17 cellular contexts compared by ENCODE assay signal in genomic region chr14:104974665-104975390, GRCh38. TPM values are rescaled to one million over a fixed set of nuclear protein-coding genes. Genes with fewer than 3 reads are reported as not detected.
A peak's percentile ranks its signal among the peaks of the same experiment; 100 is the strongest.
DNase-seq lines count a peak whose midpoint lies in the region; ATAC-seq and TF ChIP-seq lines count a peak whose summit lies in the region.
"Had no signal": no experiment of that assay in that cellular context is flagged by ENCODE, and none has a peak within 500 bp of the region (broad histone marks: within the 10 kb centered on the region; RNA-seq: fewer than 3 reads in every experiment).

No MANE protein-coding gene starts in this region.

- dilution Hi-C loops in mammary epithelial cell (cut with HindIII; ENCODE audit: low sequenced_read_pairs), result no loop called here

- POLR2A ChIA-PET in activated CD4-positive, alpha-beta T cell treated with anti-CD3 and anti-CD28 coated beads, Interleukin-2, amount 10 ng/mL, durations not matched to agents 7 days and 5 days (lab: Charles Lee), result no interaction called here

- peaks cover 22% of the 10 kb centered on the region for H3K27me3 Mint-ChIP-seq in activated CD4-positive, alpha-beta T cell treated with anti-CD3 and anti-CD28 coated beads, Interleukin-2, amount 10 ng/mL, durations not matched to agents 7 days and 5 days

- peaks cover 16% of the 10 kb centered on the region for H3K4me1 Mint-ChIP-seq in activated CD4-positive, alpha-beta T cell treated with anti-CD3 and anti-CD28 coated beads, Interleukin-2, amount 10 ng/mL, durations not matched to agents 7 days and 5 days

- H3K4me2 ChIP-seq in GM23248 (ENCODE audit: unreplicated experiment), result peak overlapping the region; percentile 31
- no peak overlapping the region for H3K4me2 ChIP-seq in mammary epithelial cell (ENCODE audit: insufficient read depth, low read depth, low read length)
- no peak overlapping the region for H3K4me2 ChIP-seq in hepatocyte

- no peak overlapping the region for H3K4me3 ChIP-seq in GM23248
- H3K4me3 ChIP-seq in mammary epithelial cell (replicated peaks in 1 of 3; ENCODE audit: insufficient read depth in 1 of 3, low read depth in 2 of 3, low read length in 3 of 3), result no peak overlapping the region
- no peak overlapping the region for H3K4me3 ChIP-seq in hepatocyte
- H3K4me3 ChIP-seq in stomach smooth muscle (ENCODE audit: low read length in 2 of 2), result peak overlapping the region in 1 of 2 donors; percentile 66

- H3K9me3 ChIP-seq in GM23248 (ENCODE audit: low read depth) (no peaks in the 10 kb centered on the region), mammary epithelial cell (replicated peaks; ENCODE audit: insufficient read depth, low read length) (no peaks in the 10 kb centered on the region), hepatocyte (ENCODE audit: low read depth) (no peaks in the 10 kb centered on the region), stomach smooth muscle (ENCODE audit: control insufficient read depth in 2 of 2, low read length in 2 of 2) (no peaks in the 10 kb centered on the region)

- no peaks in the 10 kb centered on the region for H3K9me3 Mint-ChIP-seq in activated CD4-positive, alpha-beta T cell treated with anti-CD3 and anti-CD28 coated beads, Interleukin-2, amount 10 ng/mL, durations not matched to agents 7 days and 5 days
- H3K9me3 Mint-ChIP-seq: activated naive CD4-positive, alpha-beta T cell treated with anti-CD3 and anti-CD28 coated beads for 36 hours had no signal

- H3K79me2 ChIP-seq in GM23248 (ENCODE audit: insufficient read depth) (0 out of 2 replicates have a peak, but pooled peaks cover 4% of the 10 kb centered on the region), mammary epithelial cell (ENCODE audit: insufficient read depth, low read length) (peaks cover 29% of the 10 kb centered on the region), hepatocyte (no peaks in the 10 kb centered on the region)

- no peak for TF ChIP-seq CTCF in mammary epithelial cell (conservative IDR thresholded peaks at IDR 0.05 in 1 of 2, IDR thresholded peaks at IDR 0.05 in 1 of 2; ENCODE audit: extremely low read depth in 1 of 2, insufficient read depth in 1 of 2, low read depth in 1 of 2, low read length in 2 of 2)
- no peak for TF ChIP-seq CTCF in hepatocyte (IDR thresholded peaks at IDR 0.05; ENCODE audit: poor library complexity)

- H2AFZ ChIP-seq in GM23248 (no peak overlapping the region), mammary epithelial cell (ENCODE audit: low read depth, low read length) (no peak overlapping the region), hepatocyte (no peak overlapping the region)

- no peak overlapping the region for H3K27ac Mint-ChIP-seq in activated CD4-positive, alpha-beta T cell treated with anti-CD3 and anti-CD28 coated beads, Interleukin-2, amount 10 ng/mL, durations not matched to agents 7 days and 5 days
- H3K27ac Mint-ChIP-seq: activated CD8-positive, alpha-beta memory T cell treated with anti-CD3 and anti-CD28 coated beads, Interleukin-2, amount 10 ng/mL, durations not matched to agents 7 days and 5 days; activated naive CD4-positive, alpha-beta T cell treated with anti-CD3 and anti-CD28 coated beads for 36 hours; T-helper 17 cell had no signal

- WGBS in GM23248 (ENCODE audit: low coverage in 1 of 2, low lambda C conversion rate in 2 of 2, missing lambda C conversion rate in 2 of 2), 2 experiments, result 95 to 97% methylated on average over 12 to 14 of the region's 14 CpGs
- WGBS in mammary epithelial cell (ENCODE audit: low coverage, missing lambda C conversion rate), result 97% methylated on average over 14 of the region's 14 CpGs
- 96% methylated on average over 14 of the region's 14 CpGs for WGBS in hepatocyte (ENCODE audit: low lambda C conversion rate, missing lambda C conversion rate)

- DNase-seq in GM23248 (no peak), mammary epithelial cell (no peak), hepatocyte (ENCODE audit: low spot score) (no peak), NCI-H526 (lab: John Stamatoyannopoulos, UW) (no peak), NCI-H82 (lab: John Stamatoyannopoulos, UW) (no peak)
- no peak for DNase-seq in activated CD4-positive, alpha-beta T cell treated with anti-CD3 and anti-CD28 coated beads, Interleukin-2, amount 10 ng/mL, durations not matched to agents 7 days and 5 days
- DNase-seq: activated CD4-positive, CD25-positive, alpha-beta regulatory T cell; activated CD8-positive, alpha-beta memory T cell treated with anti-CD3 and anti-CD28 coated beads, Interleukin-2, amount 10 ng/mL, durations not matched to agents 7 days and 5 days; effector CD4-positive, alpha-beta T cell; foreskin keratinocyte; NCI-H2081 had no signal

- no peak for ATAC-seq in HG02623 (IDR thresholded peaks at IDR 0.05; ENCODE audit: unreplicated experiment)
- ATAC-seq: foreskin keratinocyte had no signal

- H3K27ac ChIP-seq in GM23248 (no peak overlapping the region), mammary epithelial cell (ENCODE audit: insufficient read depth, low read depth, low read length) (peak overlapping the region; percentile 98), hepatocyte (peak overlapping the region; percentile 56), stomach smooth muscle (ENCODE audit: low read length) (peak overlapping the region; percentile 89)

- in situ Hi-C loops in GM23248 (cut with MboI), result no loop called here
- in situ Hi-C loops in mammary epithelial cell (cut with MboI; ENCODE audit: low sequenced_read_pairs in 2 of 2), result loop anchor here in 1 of 2 donors (5.0 kb wide), 1 partner anchor 72 kb away; no protein-coding TSS in a partner anchor

- intact Hi-C loops in mammary epithelial cell (cut with micrococcal nuclease), result loop anchor here (5.0 to 10.0 kb wide), 2 partner anchors 208 to 330 kb away; partner anchors contain the start of gene BRF1

- no TSS peak for BruUV-seq in mammary epithelial cell (replicated peaks; lab: Mats Ljungman, UMichigan)

- no peak overlapping the region for H3K4me3 Mint-ChIP-seq in activated CD4-positive, alpha-beta T cell treated with anti-CD3 and anti-CD28 coated beads, Interleukin-2, amount 10 ng/mL, durations not matched to agents 7 days and 5 days
- H3K4me3 Mint-ChIP-seq: activated CD8-positive, alpha-beta memory T cell treated with anti-CD3 and anti-CD28 coated beads, Interleukin-2, amount 10 ng/mL, durations not matched to agents 7 days and 5 days; activated naive CD4-positive, alpha-beta T cell treated with anti-CD3 and anti-CD28 coated beads for 36 hours; T-helper 17 cell had no signal

- H3K9me2 ChIP-seq in GM23248 (ENCODE audit: insufficient read depth) (no peaks in the 10 kb centered on the region), hepatocyte (replicated peaks; ENCODE audit: insufficient read depth) (no peaks in the 10 kb centered on the region)

- H3K36me3 ChIP-seq in GM23248 (ENCODE audit: low read depth) (no peaks in the 10 kb centered on the region), mammary epithelial cell (ENCODE audit: insufficient read depth, low read length) (no peaks in the 10 kb centered on the region), hepatocyte (replicated peaks; ENCODE audit: insufficient read depth, low read depth) (no peaks in the 10 kb centered on the region), stomach smooth muscle (ENCODE audit: control insufficient read depth in 2 of 2, insufficient read depth in 2 of 2, low read length in 2 of 2) (no peaks in the 10 kb centered on the region)

- CTCF ChIA-PET in mammary epithelial cell (lab: Charles Lee; ENCODE audit: low non-redundant PET), result interaction anchor here (0.5 kb wide), 1 partner anchor 40 kb away, joined by 3 read pairs; no protein-coding TSS in a partner anchor
- CTCF ChIA-PET in activated CD4-positive, alpha-beta T cell treated with anti-CD3 and anti-CD28 coated beads, Interleukin-2, amount 10 ng/mL, durations not matched to agents 7 days and 5 days (lab: Charles Lee), result interaction anchor here (0.7 to 8.4 kb wide), 10 partner anchors 8 to 111 kb away, joined by 3 to 94 read pairs (median 4); partner anchors contain the start of gene GPR132

- no peaks in the 10 kb centered on the region for H3K27me3 ChIP-seq in GM23248 (replicated peaks; ENCODE audit: insufficient read depth)
- no peaks in the 10 kb centered on the region for H3K27me3 ChIP-seq in mammary epithelial cell (ENCODE audit: insufficient read depth, low read length)
- H3K27me3 ChIP-seq in hepatocyte, result no peaks in the 10 kb centered on the region
- no peaks in the 10 kb centered on the region for H3K27me3 ChIP-seq in stomach smooth muscle (ENCODE audit: control insufficient read depth in 1 of 2, insufficient read depth in 2 of 2, low read length in 2 of 2)
- H3K27me3 ChIP-seq: foreskin keratinocyte had no signal

- peaks cover 2% of the 10 kb centered on the region for H3K36me3 Mint-ChIP-seq in activated CD4-positive, alpha-beta T cell treated with anti-CD3 and anti-CD28 coated beads, Interleukin-2, amount 10 ng/mL, durations not matched to agents 7 days and 5 days (ENCODE audit: low read depth)
- H3K36me3 Mint-ChIP-seq: activated CD8-positive, alpha-beta memory T cell treated with anti-CD3 and anti-CD28 coated beads, Interleukin-2, amount 10 ng/mL, durations not matched to agents 7 days and 5 days had no signal

- H3K9ac ChIP-seq in GM23248, result 0 out of 2 replicates have a peak overlapping the region, but pooled peaks have one; percentile 55
- H3K9ac ChIP-seq in mammary epithelial cell (ENCODE audit: insufficient read depth, low read length), result peak overlapping the region; percentile 61
- peak overlapping the region; percentile 47 to 59 for H3K9ac ChIP-seq in stomach smooth muscle (ENCODE audit: low read length in 2 of 2)

- no peaks in the 10 kb centered on the region for H4K20me1 ChIP-seq in GM23248 (ENCODE audit: insufficient read depth)
- no peaks in the 10 kb centered on the region for H4K20me1 ChIP-seq in mammary epithelial cell (ENCODE audit: insufficient read depth, low read length)
- H4K20me1 ChIP-seq in hepatocyte (ENCODE audit: insufficient read depth, poor library complexity, severe bottlenecking), result no peaks in the 10 kb centered on the region

- H3K4me1 ChIP-seq in GM23248 (ENCODE audit: insufficient read depth), result peaks cover 32% of the 10 kb centered on the region
- H3K4me1 ChIP-seq in mammary epithelial cell (ENCODE audit: insufficient read depth, low read length), result peaks cover 86% of the 10 kb centered on the region
- H3K4me1 ChIP-seq in hepatocyte (ENCODE audit: insufficient read depth), result peaks cover 49% of the 10 kb centered on the region
- H3K4me1 ChIP-seq in stomach smooth muscle (ENCODE audit: control insufficient read depth, insufficient read depth, low read length), result peaks cover 91% of the 10 kb centered on the region

- peaks cover 7% of the 10 kb centered on the region for H3F3A ChIP-seq in GM23248 (ENCODE audit: insufficient read depth)

RNA-seq across cellular contexts. Expression of gene AHNAK2, which starts 3.3 kb away (rescaled TPM):
- total RNA-seq in GM23248 (2014; rRNA removed; shearing (Covaris generic)), result 58.0 and 64.9 TPM in 2 replicates
- 38.3 and 38.9 TPM in 2 replicates for polyA plus RNA-seq in GM23248 (2016; fragmentation: Nextera tagmentation; extraction: Ambion mirVana)
- total RNA-seq in mammary epithelial cell, result 100 to 1,000 TPM; 110 to 302 TPM
- 43.1 TPM for polyA plus RNA-seq in mammary epithelial cell
- polyA minus RNA-seq in mammary epithelial cell, result 327 TPM
- 4.6 and 5.9 TPM in 2 replicates for total RNA-seq in hepatocyte
- 1.8 and 2.4 TPM in 2 replicates for polyA plus RNA-seq in hepatocyte
- total RNA-seq in activated CD4-positive, alpha-beta T cell treated with anti-CD3 and anti-CD28 coated beads, Interleukin-2, amount 10 ng/mL, durations not matched to agents 7 days and 5 days, result not detected
- total RNA-seq: activated CD8-positive, alpha-beta memory T cell treated with anti-CD3 and anti-CD28 coated beads, Interleukin-2, amount 10 ng/mL, durations not matched to agents 7 days and 5 days; T-helper 17 cell had no signal

RNA-seq across cellular contexts. Expression of gene CLBA1, which starts 10.8 kb away (rescaled TPM):
- 10.4 and 13.5 TPM in 2 replicates for total RNA-seq in GM23248 (2014; rRNA removed; shearing (Covaris generic))
- polyA plus RNA-seq in GM23248 (2016; fragmentation: Nextera tagmentation; extraction: Ambion mirVana) (7.7 and 11.5 TPM in 2 replicates), mammary epithelial cell (7.4 TPM), hepatocyte (5.1 and 9.3 TPM in 2 replicates)
- total RNA-seq in mammary epithelial cell (10 to 100 TPM; 11.0 to 14.7 TPM), hepatocyte (4.5 and 6.4 TPM in 2 replicates)
- 3.0 TPM for polyA minus RNA-seq in mammary epithelial cell
- total RNA-seq in activated CD4-positive, alpha-beta T cell treated with anti-CD3 and anti-CD28 coated beads, Interleukin-2, amount 10 ng/mL, durations not matched to agents 7 days and 5 days, result under 1 TPM; 0.60 to 0.77 TPM

RNA-seq across cellular contexts. Expression of gene CDCA4, which starts 46.1 kb away (rescaled TPM):
- 25.5 and 27.5 TPM in 2 replicates for total RNA-seq in GM23248 (2014; rRNA removed; shearing (Covaris generic))
- 24.0 and 26.8 TPM in 2 replicates for polyA plus RNA-seq in GM23248 (2016; fragmentation: Nextera tagmentation; extraction: Ambion mirVana)
- 10 to 100 TPM; 38.2 to 61.7 TPM for total RNA-seq in mammary epithelial cell
- 53.4 TPM for polyA plus RNA-seq in mammary epithelial cell
- polyA minus RNA-seq in mammary epithelial cell, result 38.9 TPM
- 13.6 and 15.7 TPM in 2 replicates for total RNA-seq in hepatocyte
- polyA plus RNA-seq in hepatocyte, result 15.0 and 17.1 TPM in 2 replicates
- total RNA-seq in activated CD4-positive, alpha-beta T cell treated with anti-CD3 and anti-CD28 coated beads, Interleukin-2, amount 10 ng/mL, durations not matched to agents 7 days and 5 days, result 10 to 100 TPM; 53.0 to 56.6 TPM

RNA-seq across cellular contexts. Expression of gene PLD4, which starts 50.1 kb away (rescaled TPM):
- total RNA-seq in GM23248 (2014; rRNA removed; shearing (Covaris generic)), result not detected in 2 replicates
- polyA plus RNA-seq in GM23248 (2016; fragmentation: Nextera tagmentation; extraction: Ambion mirVana) (not detected in 2 replicates), mammary epithelial cell (0.01 TPM), hepatocyte (0.77 and 1.1 TPM in 2 replicates)
- total RNA-seq in mammary epithelial cell (under 1 TPM in 1 of 2 donors, not detected in 1; 0.09 TPM), hepatocyte (not detected in 2 replicates)
- not detected for polyA minus RNA-seq in mammary epithelial cell
- total RNA-seq in activated CD4-positive, alpha-beta T cell treated with anti-CD3 and anti-CD28 coated beads, Interleukin-2, amount 10 ng/mL, durations not matched to agents 7 days and 5 days, result not detected
- total RNA-seq: activated CD8-positive, alpha-beta memory T cell treated with anti-CD3 and anti-CD28 coated beads, Interleukin-2, amount 10 ng/mL, durations not matched to agents 7 days and 5 days; activated naive CD4-positive, alpha-beta T cell treated with anti-CD3 and anti-CD28 coated beads for 36 hours; foreskin keratinocyte; M059J; RPMI7951 had no signal
